Comparison of ENCODE assay signal across 9 cellular contexts in genomic region chr19:43667524-43668405, GRCh38. TPM values are rescaled to one million over a fixed set of nuclear protein-coding genes. Genes with fewer than 3 reads are reported as not detected.
A peak's percentile ranks its signal among the peaks of the same experiment; 100 is the strongest.
DNase-seq lines count a peak whose midpoint lies in the region; TF ChIP-seq lines count a peak whose summit lies in the region.
"Had no signal": no experiment of that assay in that cellular context is flagged by ENCODE, and none has a peak within 500 bp of the region (broad histone marks: within the 10 kb centered on the region; RNA-seq: fewer than 3 reads in every experiment).

No MANE protein-coding gene starts in this region.

- WGBS in mammary epithelial cell (ENCODE audit: low coverage, missing lambda C conversion rate), result 19% methylated on average over 22 of the region's 48 CpGs
- WGBS in liver, result 29% methylated on average over 48 of the region's 48 CpGs
- WGBS in tibial nerve, 2 donors, result 24 to 34% methylated on average over 48 of the region's 48 CpGs

- H3K4me1 Mint-ChIP-seq in CD8-positive, alpha-beta memory T cell, result peaks cover 40 to 60% (median 56%) of the 10 kb centered on the region in 3 donors

- peak overlapping the region; percentile 84 for H3K4me2 ChIP-seq in mammary epithelial cell (ENCODE audit: insufficient read depth, low read depth, low read length)

- peaks cover 0 to 9% of the 10 kb centered on the region in 2 donors for H3K27me3 Mint-ChIP-seq in CD8-positive, alpha-beta memory T cell

- peak overlapping the region; percentile 56 for H2AFZ ChIP-seq in mammary epithelial cell (ENCODE audit: low read depth, low read length)

- in situ Hi-C loops in mammary epithelial cell (cut with MboI; ENCODE audit: low sequenced_read_pairs in 2 of 2), result no loop called here

- peak overlapping the region; percentile 47 to 92 (median 86) for H3K27ac Mint-ChIP-seq in CD8-positive, alpha-beta memory T cell

- dilution Hi-C loops in mammary epithelial cell (cut with HindIII; ENCODE audit: low sequenced_read_pairs), result no loop called here

- no peaks in the 10 kb centered on the region for H4K20me1 ChIP-seq in mammary epithelial cell (ENCODE audit: insufficient read depth, low read length)

- H3K4me3 Mint-ChIP-seq in CD8-positive, alpha-beta memory T cell, result peak overlapping the region; percentile 88 to 92 (median 89)

- peaks cover 1 to 13% (median 7%) of the 10 kb centered on the region in 3 donors for H3K36me3 Mint-ChIP-seq in CD8-positive, alpha-beta memory T cell

- no peak for DNase-seq in CD8-positive, alpha-beta memory T cell
- DNase-seq in NB4 (ENCODE audit: low read depth) (no peak), mammary epithelial cell (no peak), tibial nerve (ENCODE audit: low spot score in 2 of 2) (no peak), UCSD-AML1 (lab: John Stamatoyannopoulos, UW; ENCODE audit: unreplicated experiment) (no peak), NCI-H1930 (lab: John Stamatoyannopoulos, UW) (no peak), cerebellum (ENCODE audit: low spot score) (no peak)

- POLR2A ChIA-PET in CD8-positive, alpha-beta memory T cell (lab: Charles Lee), result interaction anchor here (0.9 to 1.6 kb wide), 6 partner anchors 27 to 204 kb away, joined by 3 to 8 read pairs (median 4); partner anchors contain the start of genes SMG9 and ZNF575

- no peaks in the 10 kb centered on the region for H3K9me3 ChIP-seq in CD8-positive, alpha-beta memory T cell (ENCODE audit: low read length)
- H3K9me3 ChIP-seq in mammary epithelial cell (replicated peaks; ENCODE audit: insufficient read depth, low read length) (no peaks in the 10 kb centered on the region), liver (ENCODE audit: control insufficient read depth in 4 of 4, low read length in 3 of 4) (no peaks in the 10 kb centered on the region), tibial nerve (no peaks in the 10 kb centered on the region)

- peaks cover 49% of the 10 kb centered on the region for H3K79me2 ChIP-seq in mammary epithelial cell (ENCODE audit: insufficient read depth, low read length)

- peak overlapping the region; percentile 6 for H3K27ac ChIP-seq in CD8-positive, alpha-beta memory T cell (ENCODE audit: low read depth, low read length)
- H3K27ac ChIP-seq in mammary epithelial cell (ENCODE audit: insufficient read depth, low read depth, low read length) (peak overlapping the region; percentile 63), liver (ENCODE audit: low read depth in 1 of 2, low read length in 2 of 2) (peak overlapping the region; percentile 14 to 28), tibial nerve (peak overlapping the region in 3 of 4 donors; percentile 46 to 96 (median 95))

- peaks cover 31% of the 10 kb centered on the region for H3K4me1 ChIP-seq in CD8-positive, alpha-beta memory T cell (ENCODE audit: insufficient read depth, low read length)
- H3K4me1 ChIP-seq in mammary epithelial cell (ENCODE audit: insufficient read depth, low read length) (peaks cover 13% of the 10 kb centered on the region), liver (ENCODE audit: control insufficient read depth in 4 of 4, insufficient read depth in 4 of 4, low read length in 3 of 4) (peaks cover 2 to 15% (median 6%) of the 10 kb centered on the region in 4 donors), tibial nerve (peaks cover 0 to 36% (median 14%) of the 10 kb centered on the region in 4 donors)

- no peaks in the 10 kb centered on the region for H3K9me3 Mint-ChIP-seq in CD8-positive, alpha-beta memory T cell

- CTCF ChIA-PET in CD8-positive, alpha-beta memory T cell (lab: Charles Lee), result interaction anchor here (0.6 to 2.2 kb wide), 14 partner anchors 9 to 236 kb away, joined by 3 to 10 read pairs (median 6); partner anchors contain the start of genes IRGQ, ZNF575 and ZNF576
- CTCF ChIA-PET in mammary epithelial cell (lab: Charles Lee; ENCODE audit: low non-redundant PET), result interaction anchor here (0.6 to 1.1 kb wide), 6 partner anchors 54 to 142 kb away, joined by 3 to 5 read pairs (median 4); partner anchors contain the start of genes IRGQ and ZNF576

- no peaks in the 10 kb centered on the region for H3K36me3 ChIP-seq in CD8-positive, alpha-beta memory T cell (ENCODE audit: insufficient read depth, low read length)
- H3K36me3 ChIP-seq in mammary epithelial cell (ENCODE audit: insufficient read depth, low read length), result peaks cover 23% of the 10 kb centered on the region
- H3K36me3 ChIP-seq in liver (ENCODE audit: control insufficient read depth in 4 of 4, insufficient read depth in 3 of 4, low read depth in 1 of 4, low read length in 3 of 4), result peaks cover 0 to 3% (median 0%) of the 10 kb centered on the region in 4 donors
- peaks cover 0 to 40% (median 0%) of the 10 kb centered on the region in 3 donors for H3K36me3 ChIP-seq in tibial nerve

- TF ChIP-seq EP300 in tibial nerve (IDR thresholded peaks at IDR 0.05), result no peak

- intact Hi-C loops in mammary epithelial cell (cut with micrococcal nuclease), result loop anchor here (2.0 kb wide), 1 partner anchor 141 kb away; no protein-coding TSS in a partner anchor

- no peak for TF ChIP-seq POLR2A in NB4 (IDR thresholded peaks at IDR 0.05; ENCODE audit: extremely low read depth, insufficient read length)
- no peak for TF ChIP-seq POLR2A in tibial nerve (IDR thresholded peaks at IDR 0.05)

- TF ChIP-seq CTCF in NB4 (IDR thresholded peaks at IDR 0.05; ENCODE audit: low read depth, low read length), result no peak
- no peak for TF ChIP-seq CTCF in mammary epithelial cell (conservative IDR thresholded peaks at IDR 0.05 in 1 of 2, IDR thresholded peaks at IDR 0.05 in 1 of 2; ENCODE audit: extremely low read depth in 1 of 2, insufficient read depth in 1 of 2, low read depth in 1 of 2, low read length in 2 of 2)
- TF ChIP-seq CTCF in liver (IDR thresholded peaks at IDR 0.05; ENCODE audit: low read depth, low read length, missing input control), result no peak
- TF ChIP-seq CTCF in tibial nerve (IDR thresholded peaks at IDR 0.05), result no peak

- H3K27me3 ChIP-seq in CD8-positive, alpha-beta memory T cell (ENCODE audit: insufficient read depth, low read length, poor library complexity, severe bottlenecking), result no peaks in the 10 kb centered on the region
- H3K27me3 ChIP-seq in mammary epithelial cell (ENCODE audit: insufficient read depth, low read length), result no peaks in the 10 kb centered on the region
- peaks cover 0 to 9% (median 0%) of the 10 kb centered on the region in 4 donors for H3K27me3 ChIP-seq in liver (ENCODE audit: control insufficient read depth in 4 of 4, insufficient read depth in 4 of 4, low read length in 3 of 4)
- H3K27me3 ChIP-seq in tibial nerve, result no peaks in the 10 kb centered on the region

- no peak for TF ChIP-seq RAD21 in liver (IDR thresholded peaks at IDR 0.05)

- H3K4me3 ChIP-seq in CD8-positive, alpha-beta memory T cell (ENCODE audit: low read length), result peak overlapping the region; percentile 47
- peak overlapping the region; percentile 32 for H3K4me3 ChIP-seq in NB4 (ENCODE audit: low read depth, low read length)
- peak overlapping the region; percentile 52 to 57 (median 53) for H3K4me3 ChIP-seq in mammary epithelial cell (replicated peaks in 1 of 3; ENCODE audit: insufficient read depth in 1 of 3, low read depth in 2 of 3, low read length in 3 of 3)
- peak overlapping the region in 2 of 3 donors; percentile 18 to 24 for H3K4me3 ChIP-seq in liver (ENCODE audit: low read depth in 1 of 3, low read length in 3 of 3)
- H3K4me3 ChIP-seq in tibial nerve, result peak overlapping the region; percentile 17 to 70 (median 44)

- H3K9ac ChIP-seq in mammary epithelial cell (ENCODE audit: insufficient read depth, low read length) (peak overlapping the region; percentile 75), liver (ENCODE audit: low read depth in 1 of 2, low read length in 2 of 2) (no peak overlapping the region)

- BruUV-seq in mammary epithelial cell (replicated peaks; lab: Mats Ljungman, UMichigan), result no TSS peak

TF ChIP-seq in liver, 16 proteins besides CTCF, POLR2A, EP300 and RAD21 (continues in another document):
- no peak for TF ChIP-seq YY1 (IDR thresholded peaks at IDR 0.05)

RNA-seq across cellular contexts. Expression of gene PLAUR, which starts 2.2 kb away (rescaled TPM):
- 1 to 10 TPM; 2.7 to 5.0 TPM for total RNA-seq in CD8-positive, alpha-beta memory T cell
- polyA plus RNA-seq in CD8-positive, alpha-beta memory T cell, result 3.8 TPM
- 10 to 100 TPM; 10.8 to 79.9 TPM for total RNA-seq in mammary epithelial cell
- polyA plus RNA-seq in mammary epithelial cell, result 73.7 TPM
- polyA minus RNA-seq in mammary epithelial cell, result 32.9 TPM
- 1 to 10 TPM; 2.8 to 3.7 TPM for total RNA-seq in liver
- polyA plus RNA-seq in liver, result 1 to 10 TPM; 1.1 to 1.9 TPM
- total RNA-seq in tibial nerve, result 10 to 100 TPM; 12.9 to 19.7 (median 16.4) TPM
- total RNA-seq in cerebellum, result 4.4 TPM

RNA-seq across cellular contexts. Expression of gene CADM4, which starts 28.1 kb away (rescaled TPM):
- under 1 TPM; 0.24 to 0.57 TPM for total RNA-seq in CD8-positive, alpha-beta memory T cell
- polyA plus RNA-seq in CD8-positive, alpha-beta memory T cell, result not detected
- total RNA-seq in mammary epithelial cell (10 to 100 TPM; 11.7 to 12.8 TPM), liver (1 to 10 TPM; 2.8 to 3.7 TPM), tibial nerve (100 to 1,000 TPM in 2 of 4 donors, 10 to 100 TPM in 2; 85.2 to 108 (median 102) TPM), cerebellum (43.0 TPM)
- polyA plus RNA-seq in mammary epithelial cell (4.5 TPM), liver (1 to 10 TPM in 1 of 2 donors, under 1 TPM in 1; 0.47 to 4.9 TPM)
- polyA minus RNA-seq in mammary epithelial cell, result 1.9 TPM

RNA-seq across cellular contexts. Expression of gene IRGC, which starts 48.1 kb away (rescaled TPM):
- not detected for total RNA-seq in CD8-positive, alpha-beta memory T cell
- not detected for polyA plus RNA-seq in CD8-positive, alpha-beta memory T cell
- not detected for total RNA-seq in mammary epithelial cell
- not detected for polyA plus RNA-seq in mammary epithelial cell
- polyA minus RNA-seq in mammary epithelial cell, result not detected
- total RNA-seq in liver, result not detected
- not detected for polyA plus RNA-seq in liver
- not detected for total RNA-seq in tibial nerve
- total RNA-seq in cerebellum, result not detected
- total RNA-seq: HT1080 had no signal

RNA-seq across cellular contexts. Expression of gene ZNF428, which starts 48.3 kb away (rescaled TPM):
- total RNA-seq in CD8-positive, alpha-beta memory T cell, result 10 to 100 TPM; 23.6 to 23.8 TPM
- polyA plus RNA-seq in CD8-positive, alpha-beta memory T cell, result 22.0 TPM
- 10 to 100 TPM; 17.0 to 19.0 TPM for total RNA-seq in mammary epithelial cell
- polyA plus RNA-seq in mammary epithelial cell, result 12.9 TPM
- polyA minus RNA-seq in mammary epithelial cell, result 1.9 TPM
- total RNA-seq in liver, result 10 to 100 TPM in 1 of 2 donors, 1 to 10 TPM in 1; 9.7 to 22.1 TPM
- polyA plus RNA-seq in liver, result 10 to 100 TPM in 1 of 2 donors, 1 to 10 TPM in 1; 6.5 to 19.1 TPM
- total RNA-seq in tibial nerve, result 10 to 100 TPM; 38.1 to 61.1 (median 50.5) TPM
- total RNA-seq in cerebellum, result 66.2 TPM

RNA-seq across cellular contexts. Expression of gene SRRM5, which starts 55.9 kb away (rescaled TPM):
- total RNA-seq in CD8-positive, alpha-beta memory T cell, result under 1 TPM; 0.24 to 0.58 TPM
- 0.26 TPM for polyA plus RNA-seq in CD8-positive, alpha-beta memory T cell
- total RNA-seq in mammary epithelial cell (under 1 TPM in 1 of 2 donors, not detected in 1; 0.24 TPM), liver (under 1 TPM; 0.08 to 0.09 TPM), tibial nerve (under 1 TPM; 0.20 to 0.84 (median 0.52) TPM), cerebellum (0.09 TPM)
- polyA plus RNA-seq in mammary epithelial cell (0.03 TPM), liver (under 1 TPM; 0.07 to 0.09 TPM)
- not detected for polyA minus RNA-seq in mammary epithelial cell
- total RNA-seq: HT1080 had no signal

Comparison
In these comparisons a context has a peak if more than half of its experiments do, and no peak if none do; other contexts are left out.
1. H3K27ac ChIP-seq: peak in every context shown above with its lines; median percentile 95 in tibial nerve; 63 in mammary epithelial cell; 21 in liver; 6 in CD8-positive, alpha-beta memory T cell.